19 cellular contexts compared by ENCODE assay signal in genomic region chr3:22609139-22609538, GRCh38.
"Had no signal": no experiment of that assay in that cellular context is flagged by ENCODE, and none has a peak within 500 bp of the region (broad histone marks: within the 10 kb centered on the region; RNA-seq: fewer than 3 reads in every experiment).

No MANE protein-coding gene starts in this region.

- ATAC-seq: activated naive CD8-positive, alpha-beta T cell treated with anti-CD3 and anti-CD28 coated beads, Interleukin-2, amount 50 U/mL, for 24 hours; activated T-cell treated with anti-CD3 and anti-CD28 coated beads, Interleukin-2, amount 50 U/mL, for 4 hours; activated T-helper 17 cell treated with anti-CD3 and anti-CD28 coated beads, Interleukin-2, amount 50 U/mL, for 72 hours; gastroesophageal sphincter; left cardiac atrium; sciatic nerve had no signal

- DNase-seq: activated CD4-positive, alpha-beta memory T cell treated with anti-CD3 and anti-CD28 coated beads, Interleukin-2, amount 10 ng/mL, durations not matched to agents 7 days and 5 days; activated CD4-positive, alpha-beta T cell treated with anti-CD3 and anti-CD28 coated beads for 1 hour; activated CD4-positive, alpha-beta T cell treated with anti-CD3 and anti-CD28 coated beads, Interleukin-2, amount 10 ng/mL, durations not matched to agents 7 days and 5 days; activated CD8-positive, alpha-beta memory T cell treated with anti-CD3 and anti-CD28 coated beads, Interleukin-2, amount 50 U/mL, for 48 hours; activated gamma-delta T cell treated with Interleukin-2 at 50 U/mL for 16 hours; activated naive CD8-positive, alpha-beta T cell treated with anti-CD3 and anti-CD28 coated beads, Interleukin-2, amount 50 U/mL, for 24 hours; activated T-cell treated with anti-CD3 and anti-CD28 coated beads, Interleukin-2, amount 50 U/mL, for 4 hours; esophagus squamous epithelium; hippocampal formation; left cardiac atrium; naive B cell; nephron progenitor cell; stimulated activated CD4-positive, alpha-beta T cell treated with anti-CD3 and anti-CD28 coated beads, Interleukin-12 subunit alpha, Interleukin-12 subunit beta, amount 100 ng/mL, for 4 hours; stimulated activated CD4-positive, alpha-beta T cell treated with anti-CD3 and anti-CD28 coated beads, Interleukin-4, amount 100 ng/mL, for 1 hour; uterus had no signal

- H3K4me3 ChIP-seq: esophagus squamous epithelium, gastroesophageal sphincter, skin epidermis, uterus had no signal
